Comparison of ENCODE assay signal across 2 cellular contexts in genomic region chr17:39114744-39115534, GRCh38.
TF ChIP-seq lines count a peak whose summit lies in the region.

No MANE protein-coding gene starts in this region.

TF ChIP-seq in SK-N-SH treated with all-trans-retinoic acid at 6 μM for 48 hours, 23 proteins besides CTCF, POLR2A, EP300 and RAD21 (continued from another document):
- no peak for TF ChIP-seq TSHZ2 (CRISPR knock-in tag; IDR thresholded peaks at IDR 0.05)
- TF ChIP-seq ISL1 (CRISPR knock-in tag; IDR thresholded peaks at IDR 0.05) = no peak
- TF ChIP-seq SNAI2 (CRISPR knock-in tag; IDR thresholded peaks at IDR 0.05) = no peak
- TF ChIP-seq ZNF565 (CRISPR knock-in tag; conservative IDR thresholded peaks at IDR 0.05; ENCODE audit: low read depth) = no peak
- no peak for TF ChIP-seq TOX (CRISPR knock-in tag; IDR thresholded peaks at IDR 0.05; ENCODE audit: borderline replicate concordance)
- no peak for TF ChIP-seq OSR1 (CRISPR knock-in tag; IDR thresholded peaks at IDR 0.05)

TF ChIP-seq in SK-N-SH, 30 proteins besides CTCF, POLR2A, EP300 and RAD21 (continued from another document):
- TF ChIP-seq REST (IDR thresholded peaks at IDR 0.05; ENCODE audit: low read depth, low read length) (no peak), TCF12 (IDR thresholded peaks at IDR 0.05) (no peak), MXI1 (IDR thresholded peaks at IDR 0.05; ENCODE audit: low read depth, low read length) (no peak), MEF2A (IDR thresholded peaks at IDR 0.05; ENCODE audit: borderline replicate concordance, low read depth) (no peak), YY1 (IDR thresholded peaks at IDR 0.05; ENCODE audit: low read depth) (no peak), USF2 (IDR thresholded peaks at IDR 0.05; ENCODE audit: borderline replicate concordance, low read depth, low read length) (no peak), FOSL2 (IDR thresholded peaks at IDR 0.05; ENCODE audit: borderline replicate concordance, low read depth) (no peak), GABPA (IDR thresholded peaks at IDR 0.05; ENCODE audit: low read depth) (no peak), PBX3 (IDR thresholded peaks at IDR 0.05) (no peak), ZBTB33 (IDR thresholded peaks at IDR 0.05; ENCODE audit: borderline replicate concordance, low read depth) (no peak), USF1 (IDR thresholded peaks at IDR 0.05; ENCODE audit: borderline replicate concordance, low read depth) (no peak), MAX (IDR thresholded peaks at IDR 0.05; ENCODE audit: low read depth) (no peak)
